Comparison of ENCODE assay signal across 8 cellular contexts in the genomic region with DNA sequence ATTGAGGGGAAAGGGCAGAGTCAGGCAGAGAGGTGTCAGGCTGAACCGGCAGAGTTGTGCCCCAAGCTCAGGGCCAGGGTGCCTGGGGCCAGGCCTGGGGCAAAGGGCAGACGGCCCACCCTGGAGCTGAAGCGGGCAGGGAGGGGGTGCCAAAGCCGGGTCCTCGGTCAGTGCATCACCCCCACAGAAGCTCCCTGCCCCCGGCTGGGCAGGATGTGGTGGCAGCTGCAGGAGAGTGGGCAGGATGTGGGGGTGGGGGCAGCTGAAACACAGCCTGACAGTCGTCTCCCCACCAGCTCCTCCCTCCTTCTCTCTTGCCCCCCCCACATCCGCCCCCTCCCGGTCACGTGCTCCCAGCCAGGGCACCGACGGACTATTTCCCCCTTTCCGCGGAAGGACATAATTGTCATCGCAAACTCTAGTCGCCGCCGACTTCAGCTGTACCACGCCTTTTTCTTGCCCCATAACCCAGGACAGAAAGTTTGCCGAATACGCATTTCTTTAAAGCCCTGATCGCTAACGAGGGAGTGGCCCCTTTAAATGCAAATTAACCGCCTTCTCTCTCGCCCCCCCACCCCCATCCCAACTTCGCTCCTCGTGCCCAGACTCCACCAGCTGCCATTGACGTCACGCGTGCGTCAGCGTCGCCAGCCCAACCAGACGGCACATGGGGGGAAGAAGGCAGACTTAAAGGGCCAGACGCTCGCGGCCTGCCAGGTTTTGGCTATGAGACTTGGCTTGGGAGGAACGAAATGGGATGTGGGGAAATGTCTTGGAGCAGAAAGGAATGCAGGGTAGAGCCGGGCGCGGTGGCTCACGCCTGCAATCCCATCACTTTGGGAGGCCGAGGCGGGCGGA. TPM values are rescaled to one million over a fixed set of nuclear protein-coding genes. Genes with fewer than 3 reads are reported as not detected.
DNase-seq lines count a peak whose midpoint lies in the region; ATAC-seq and TF ChIP-seq lines count a peak whose summit lies in the region.

No MANE protein-coding gene starts in this region.

- intact Hi-C loops in adrenal gland (cut with DNase I) (loop anchor here in 1 of 2 donors (5.0 kb wide), 1 partner anchor 48 kb away; no protein-coding TSS in a partner anchor), heart left ventricle (cut with DNase I) (loop anchor here in 8 of 10 donors (1.0 to 10.0 kb wide), 14 partner anchors 48 to 380 kb away; a partner anchor contains a TSS), transverse colon (cut with DNase I; ENCODE audit: low total_unique reads) (loop anchor here (2.0 kb wide), 1 partner anchor 48 kb away; no protein-coding TSS in a partner anchor)

- peaks cover 61 to 74% (median 73%) of the 10 kb centered on the region in 3 donors for H3K4me1 Mint-ChIP-seq in T-cell

- H3K4me1 ChIP-seq in adrenal gland (replicated peaks in 1 of 2), result peaks cover 45 to 55% of the 10 kb centered on the region in 2 donors
- H3K4me1 ChIP-seq in heart left ventricle, result peaks cover 23 to 74% (median 66%) of the 10 kb centered on the region in 12 donors
- H3K4me1 ChIP-seq in transverse colon, result peaks cover 57 to 75% (median 61%) of the 10 kb centered on the region in 4 donors

- POLR2A ChIA-PET in T-cell (lab: Charles Lee), result interaction anchor here (0.6 kb wide), 4 partner anchors 25 to 489 kb away, joined by 3 to 4 read pairs (median 4); no protein-coding TSS in a partner anchor

- peak overlapping the region; percentile 97 to 99 for H3K27ac Mint-ChIP-seq in T-cell

- peak overlapping the region in 1 of 4 donors; percentile 41 for H3K4me3 ChIP-seq in adrenal gland
- peak overlapping the region; percentile 1 to 57 (median 46) for H3K4me3 ChIP-seq in heart left ventricle
- H3K4me3 ChIP-seq in transverse colon, result peak overlapping the region in 3 of 4 donors; percentile 7 to 32 (median 19)

- no peaks in the 10 kb centered on the region for H3K27me3 Mint-ChIP-seq in T-cell

- no peaks in the 10 kb centered on the region for H3K36me3 Mint-ChIP-seq in T-cell

- H3K9me3 ChIP-seq in adrenal gland (replicated peaks in 1 of 3) (no peaks in the 10 kb centered on the region), heart left ventricle (no peaks in the 10 kb centered on the region), transverse colon (no peaks in the 10 kb centered on the region)

- peak; percentile 96 for TF ChIP-seq EP300 in transverse colon (IDR thresholded peaks at IDR 0.05; ENCODE audit: low read depth)

- H3K27me3 ChIP-seq in adrenal gland (no peaks in the 10 kb centered on the region), heart left ventricle (no peaks in the 10 kb centered on the region), transverse colon (no peaks in the 10 kb centered on the region)

- H3K9me3 Mint-ChIP-seq in T-cell, result no peaks in the 10 kb centered on the region

- DNase-seq in GM04503 (ENCODE audit: low read depth) (peak; percentile 96), NCI-H146 (lab: John Stamatoyannopoulos, UW) (peak; percentile 98), T-cell (peak; percentile 95 to 100 (median 99)), adrenal gland (peak; percentile 99 to 100 (median 100)), heart left ventricle (peak; percentile 100), pons (ENCODE audit: low spot score) (peak; percentile 98), transverse colon (peak; percentile 100)

- CTCF ChIA-PET in T-cell (lab: Charles Lee), result interaction anchor here (0.5 to 5.4 kb wide), 10 partner anchors 10 to 119 kb away, joined by 3 to 51 read pairs (median 5); no protein-coding TSS in a partner anchor

- WGBS in adrenal gland, 4 donors, result 2 to 5% (median 3%) methylated on average over 31 to 45 of the region's 45 CpGs
- 4 to 5% (median 4%) methylated on average over 40 to 45 of the region's 45 CpGs for WGBS in heart left ventricle, 4 donors
- WGBS in transverse colon (ENCODE audit: low coverage in 1 of 2), 2 donors, result 5% methylated on average over 44 of the region's 45 CpGs; no CpG with 5 or more reads in 1 of the 2 donors

- H3K4me3 Mint-ChIP-seq in T-cell, result peak overlapping the region; percentile 77 to 82 (median 80)

- no peak for TF ChIP-seq CTCF in adrenal gland (IDR thresholded peaks at IDR 0.05)
- TF ChIP-seq CTCF in heart left ventricle (IDR thresholded peaks at IDR 0.05), result no peak
- no peak for TF ChIP-seq CTCF in transverse colon (IDR thresholded peaks at IDR 0.05)

- in situ Hi-C loops in transverse colon (cut with MboI; ENCODE audit: low pct_ligation_motif_present in 1 of 4, low pct_unique_long_range_greater_than_20kb in 1 of 4, low sequenced_read_pairs in 3 of 4), result loop anchor here in 1 of 4 donors (5.0 kb wide), 1 partner anchor 48 kb away; no protein-coding TSS in a partner anchor

- TF ChIP-seq POLR2A in adrenal gland (IDR thresholded peaks at IDR 0.05), result peak; percentile 28 to 64
- peak in 1 of 2 donors; percentile 70 for TF ChIP-seq POLR2A in heart left ventricle (IDR thresholded peaks at IDR 0.05)
- TF ChIP-seq POLR2A in transverse colon (IDR thresholded peaks at IDR 0.05), result peak; percentile 56

- H3K27ac ChIP-seq in adrenal gland, result peak overlapping the region; percentile 99 to 100 (median 100)
- H3K27ac ChIP-seq in heart left ventricle, result peak overlapping the region; percentile 96 to 100 (median 100)
- H3K27ac ChIP-seq in transverse colon, result peak overlapping the region; percentile 99 to 100 (median 100)

- peak; percentile 34 for ATAC-seq in HG02610 (IDR thresholded peaks at IDR 0.05; ENCODE audit: unreplicated experiment)
- peak; percentile 55 to 62 (median 60) for ATAC-seq in T-cell (replicated peaks in 1 of 4)
- peak; percentile 52 to 70 (median 62) for ATAC-seq in heart left ventricle

- no peaks in the 10 kb centered on the region for H3K36me3 ChIP-seq in adrenal gland (replicated peaks in 1 of 2)
- no peaks in the 10 kb centered on the region for H3K36me3 ChIP-seq in heart left ventricle
- no peaks in the 10 kb centered on the region for H3K36me3 ChIP-seq in transverse colon

RNA-seq across cellular contexts. Expression of a gene that starts 4.5 kb away (rescaled TPM):
- 100 to 1,000 TPM in 2 of 5 donors, 10 to 100 TPM in 3; 60.7 to 133 (median 79.3) TPM for total RNA-seq in T-cell
- 10 to 100 TPM; 28.1 to 89.9 (median 74.6) TPM for total RNA-seq in adrenal gland
- 10 to 100 TPM; 29.1 to 37.4 (median 35.3) TPM for polyA plus RNA-seq in adrenal gland
- total RNA-seq in heart left ventricle, result 100 to 1,000 TPM in 3 of 9 donors, 10 to 100 TPM in 6; 75.0 to 203 (median 93.2) TPM
- 10 to 100 TPM; 40.5 to 68.8 TPM for polyA plus RNA-seq in heart left ventricle
- total RNA-seq in transverse colon, result 100 to 1,000 TPM in 1 of 4 donors, 10 to 100 TPM in 3; 26.1 to 200 (median 85.7) TPM
